Comparison of ENCODE assay signal across 15 cellular contexts in genomic region chr15:84987949-84988624, GRCh38. TPM values are rescaled to one million over a fixed set of nuclear protein-coding genes. Genes with fewer than 3 reads are reported as not detected.
A peak's percentile ranks its signal among the peaks of the same experiment; 100 is the strongest.
DNase-seq lines count a peak whose midpoint lies in the region; ATAC-seq and TF ChIP-seq lines count a peak whose summit lies in the region.
"Had no signal": no experiment of that assay in that cellular context is flagged by ENCODE, and none has a peak within 500 bp of the region (broad histone marks: within the 10 kb centered on the region; RNA-seq: fewer than 3 reads in every experiment).

No MANE protein-coding gene starts in this region.

- no peaks in the 10 kb centered on the region for H3K27me3 Mint-ChIP-seq in activated T-cell treated with anti-CD3 and anti-CD28 coated beads, Interleukin-2, amount 50 U/mL, for 4 hours (ENCODE audit: low read depth)
- no peaks in the 10 kb centered on the region for H3K27me3 Mint-ChIP-seq in activated CD4-positive, alpha-beta memory T cell treated with anti-CD3 and anti-CD28 coated beads for 36 hours
- H3K27me3 Mint-ChIP-seq in stimulated activated naive CD8-positive, alpha-beta T cell treated with anti-CD3 and anti-CD28 coated beads, Interleukin-15, amount 100 ng/mL, for 72 hours, result no peaks in the 10 kb centered on the region
- H3K27me3 Mint-ChIP-seq in osteocyte (ENCODE audit: unreplicated experiment), result no peaks in the 10 kb centered on the region
- H3K27me3 Mint-ChIP-seq: dendritic cell treated with granulocyte-macrophage colony-stimulating factor and Interleukin-4, amounts not matched to agents 40 ng/mL and 50 ng/mL, for 4 days had no signal

- H3K4me3 Mint-ChIP-seq in activated T-cell treated with anti-CD3 and anti-CD28 coated beads, Interleukin-2, amount 50 U/mL, for 4 hours, result peak overlapping the region; percentile 36
- H3K4me3 Mint-ChIP-seq in activated CD4-positive, alpha-beta memory T cell treated with anti-CD3 and anti-CD28 coated beads for 36 hours, result no peak overlapping the region
- peak overlapping the region; percentile 1 to 44 for H3K4me3 Mint-ChIP-seq in stimulated activated naive CD8-positive, alpha-beta T cell treated with anti-CD3 and anti-CD28 coated beads, Interleukin-15, amount 100 ng/mL, for 72 hours
- no peak overlapping the region for H3K4me3 Mint-ChIP-seq in osteocyte (ENCODE audit: unreplicated experiment)
- H3K4me3 Mint-ChIP-seq: dendritic cell treated with granulocyte-macrophage colony-stimulating factor and Interleukin-4, amounts not matched to agents 40 ng/mL and 50 ng/mL, for 4 days had no signal

- no peaks in the 10 kb centered on the region for H4K20me1 ChIP-seq in MM.1S (ENCODE audit: insufficient read depth, low read length)

- H3K9ac ChIP-seq in MM.1S (ENCODE audit: low read length), result no peak overlapping the region

- no peaks in the 10 kb centered on the region for H3K36me3 ChIP-seq in MM.1S (replicated peaks; ENCODE audit: insufficient read depth, low read length)
- H3K36me3 ChIP-seq: vagina had no signal

- intact Hi-C loops in activated CD4-positive, alpha-beta memory T cell treated with anti-CD3 and anti-CD28 coated beads for 36 hours (cut with micrococcal nuclease), result loop anchor here (2.0 to 10.0 kb wide), 4 partner anchors 43 to 717 kb away; partner anchors contain the start of gene AKAP13

- no peaks in the 10 kb centered on the region for H3F3A ChIP-seq in MM.1S (ENCODE audit: insufficient read depth, low read length)

- CTCF ChIA-PET in activated CD4-positive, alpha-beta memory T cell treated with anti-CD3 and anti-CD28 coated beads for 36 hours (lab: Charles Lee), result interaction anchor here (1.0 to 1.7 kb wide), 5 partner anchors 56 to 417 kb away, joined by 3 to 5 read pairs (median 3); no protein-coding TSS in a partner anchor

- no peaks in the 10 kb centered on the region for H3K4me1 ChIP-seq in MM.1S (ENCODE audit: low read length)

- H3K9me2 ChIP-seq in MM.1S (replicated peaks; ENCODE audit: insufficient read depth, low read length), result no peaks in the 10 kb centered on the region

- peak; percentile 4 to 15 for ATAC-seq in activated T-cell treated with anti-CD3 and anti-CD28 coated beads, Interleukin-2, amount 50 U/mL, for 4 hours
- ATAC-seq in HG02610 (IDR thresholded peaks at IDR 0.05; ENCODE audit: unreplicated experiment), result peak; percentile 37
- ATAC-seq in stimulated activated naive CD8-positive, alpha-beta T cell treated with anti-CD3 and anti-CD28 coated beads, Interleukin-15, amount 100 ng/mL, for 72 hours, result peak; percentile 31
- ATAC-seq in HG02642 (IDR thresholded peaks at IDR 0.05; ENCODE audit: poor library complexity, unreplicated experiment), result no peak
- ATAC-seq: psoas muscle had no signal

- peak overlapping the region; percentile 78 for H3K27ac Mint-ChIP-seq in activated CD4-positive, alpha-beta memory T cell treated with anti-CD3 and anti-CD28 coated beads for 36 hours
- no peak overlapping the region for H3K27ac Mint-ChIP-seq in stimulated activated naive CD8-positive, alpha-beta T cell treated with anti-CD3 and anti-CD28 coated beads, Interleukin-15, amount 100 ng/mL, for 72 hours
- no peak overlapping the region for H3K27ac Mint-ChIP-seq in osteocyte (ENCODE audit: unreplicated experiment)

- H3K79me2 ChIP-seq in MM.1S (ENCODE audit: low read length), result peaks cover 40% of the 10 kb centered on the region

- peaks cover 3% of the 10 kb centered on the region for H3K36me3 Mint-ChIP-seq in activated T-cell treated with anti-CD3 and anti-CD28 coated beads, Interleukin-2, amount 50 U/mL, for 4 hours (ENCODE audit: insufficient read depth)
- H3K36me3 Mint-ChIP-seq in activated CD4-positive, alpha-beta memory T cell treated with anti-CD3 and anti-CD28 coated beads for 36 hours, result no peaks in the 10 kb centered on the region
- no peaks in the 10 kb centered on the region for H3K36me3 Mint-ChIP-seq in osteocyte (ENCODE audit: unreplicated experiment)

- no peak overlapping the region for H3K27ac ChIP-seq in MM.1S (ENCODE audit: low read length)
- H3K27ac ChIP-seq: psoas muscle, vagina had no signal

- POLR2A ChIA-PET in activated CD4-positive, alpha-beta memory T cell treated with anti-CD3 and anti-CD28 coated beads for 36 hours (lab: Charles Lee), result interaction anchor here (1.0 to 1.5 kb wide), 2 partner anchors 10 to 34 kb away, joined by 3 read pairs; no protein-coding TSS in a partner anchor

- H3K9me3 Mint-ChIP-seq in activated T-cell treated with anti-CD3 and anti-CD28 coated beads, Interleukin-2, amount 50 U/mL, for 4 hours, result no peaks in the 10 kb centered on the region
- H3K9me3 Mint-ChIP-seq in activated CD4-positive, alpha-beta memory T cell treated with anti-CD3 and anti-CD28 coated beads for 36 hours, result no peaks in the 10 kb centered on the region
- H3K9me3 Mint-ChIP-seq in stimulated activated naive CD8-positive, alpha-beta T cell treated with anti-CD3 and anti-CD28 coated beads, Interleukin-15, amount 100 ng/mL, for 72 hours, result no peaks in the 10 kb centered on the region
- no peaks in the 10 kb centered on the region for H3K9me3 Mint-ChIP-seq in osteocyte (ENCODE audit: unreplicated experiment)
- H3K9me3 Mint-ChIP-seq: dendritic cell treated with granulocyte-macrophage colony-stimulating factor and Interleukin-4, amounts not matched to agents 40 ng/mL and 50 ng/mL, for 4 days had no signal

- H3K27me3 ChIP-seq in MM.1S (replicated peaks; ENCODE audit: insufficient read depth, low read length), result no peaks in the 10 kb centered on the region
- H3K27me3 ChIP-seq: vagina had no signal

- no peak overlapping the region for H2AFZ ChIP-seq in MM.1S (ENCODE audit: low read length)

- H3K4me2 ChIP-seq in MM.1S (ENCODE audit: low read depth, low read length), result no peak overlapping the region

- peaks cover 88% of the 10 kb centered on the region for H3K4me1 Mint-ChIP-seq in activated T-cell treated with anti-CD3 and anti-CD28 coated beads, Interleukin-2, amount 50 U/mL, for 4 hours (ENCODE audit: low read depth)
- H3K4me1 Mint-ChIP-seq in activated CD4-positive, alpha-beta memory T cell treated with anti-CD3 and anti-CD28 coated beads for 36 hours (ENCODE audit: low read depth), result peaks cover 86% of the 10 kb centered on the region
- peaks cover 69% of the 10 kb centered on the region for H3K4me1 Mint-ChIP-seq in stimulated activated naive CD8-positive, alpha-beta T cell treated with anti-CD3 and anti-CD28 coated beads, Interleukin-15, amount 100 ng/mL, for 72 hours
- peaks cover 28% of the 10 kb centered on the region for H3K4me1 Mint-ChIP-seq in osteocyte (ENCODE audit: unreplicated experiment)

- no peak overlapping the region for H3K4me3 ChIP-seq in MM.1S (ENCODE audit: low read length)
- H3K4me3 ChIP-seq: psoas muscle, vagina had no signal

- no peaks in the 10 kb centered on the region for H3K9me3 ChIP-seq in MM.1S (replicated peaks; ENCODE audit: insufficient read depth, low read length)
- H3K9me3 ChIP-seq: psoas muscle, vagina had no signal

- TF ChIP-seq CTCF in osteocyte (IDR thresholded peaks at IDR 0.05) (no peak), MM.1S (IDR thresholded peaks at IDR 0.05; ENCODE audit: low read length) (no peak)

- no peak for DNase-seq in activated T-cell treated with anti-CD3 and anti-CD28 coated beads, Interleukin-2, amount 50 U/mL, for 4 hours
- DNase-seq in activated T-cell treated with anti-CD3 and anti-CD28 coated beads, Interleukin-2, amount 50 U/mL, for 48 hours, result no peak
- no peak for DNase-seq in activated CD4-positive, alpha-beta memory T cell treated with anti-CD3 and anti-CD28 coated beads for 36 hours
- DNase-seq in stimulated activated naive CD8-positive, alpha-beta T cell treated with anti-CD3 and anti-CD28 coated beads, Interleukin-15, amount 100 ng/mL, for 72 hours, result no peak
- DNase-seq in osteocyte (ENCODE audit: extremely low spot score, unreplicated experiment), result no peak
- no peak for DNase-seq in MM.1S
- DNase-seq: anterior cingulate cortex, DND-41, midbrain, NCI-H226, psoas muscle had no signal

RNA-seq across cellular contexts. Expression of gene PDE8A, which starts 6.4 kb away (rescaled TPM):
- 10 to 100 TPM; 16.9 to 17.9 (median 17.8) TPM for total RNA-seq in activated T-cell treated with anti-CD3 and anti-CD28 coated beads, Interleukin-2, amount 50 U/mL, for 4 hours
- total RNA-seq in activated CD4-positive, alpha-beta memory T cell treated with anti-CD3 and anti-CD28 coated beads for 36 hours, result 10 to 100 TPM; 20.8 to 21.2 TPM
- 23.7 and 24.0 TPM in 2 replicates for total RNA-seq in osteocyte

Comparison
In these comparisons a context has a peak if more than half of its experiments do, and no peak if none do; other contexts are left out.
1. H3K4me3 Mint-ChIP-seq: peak in activated T-cell treated with anti-CD3 and anti-CD28 coated beads, Interleukin-2, amount 50 U/mL, for 4 hours (single experiment) and stimulated activated naive CD8-positive, alpha-beta T cell treated with anti-CD3 and anti-CD28 coated beads, Interleukin-15, amount 100 ng/mL, for 72 hours (2 of 2); none in activated CD4-positive, alpha-beta memory T cell treated with anti-CD3 and anti-CD28 coated beads for 36 hours (single experiment) and osteocyte (single experiment).